Comparison of ENCODE assay signal across 1 cellular context in the genomic region with DNA sequence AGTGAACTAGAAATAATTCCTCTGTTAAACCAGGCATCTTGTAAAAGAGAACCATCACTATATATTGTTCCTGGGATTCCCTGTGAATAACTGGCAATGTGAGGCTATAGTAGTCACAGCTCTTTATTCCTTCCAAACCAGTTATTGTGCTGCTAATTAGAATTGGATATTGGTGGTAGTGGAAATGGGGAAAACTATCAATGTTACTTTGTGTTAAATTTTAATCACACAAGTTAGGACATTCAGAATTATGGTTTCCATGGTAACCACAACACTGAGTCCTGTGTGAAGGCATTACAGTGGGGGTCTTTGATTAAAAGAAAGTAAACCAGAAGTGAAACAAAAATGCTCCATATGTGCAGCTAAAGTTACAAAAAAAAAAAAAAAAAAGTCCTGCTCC.
TF ChIP-seq lines count a peak whose summit lies in the region.

No MANE protein-coding gene starts in this region.

TF ChIP-seq in GM23338, 12 proteins besides CTCF, POLR2A, EP300 and RAD21 (continued from another document):
- TF ChIP-seq, protein P1, sequence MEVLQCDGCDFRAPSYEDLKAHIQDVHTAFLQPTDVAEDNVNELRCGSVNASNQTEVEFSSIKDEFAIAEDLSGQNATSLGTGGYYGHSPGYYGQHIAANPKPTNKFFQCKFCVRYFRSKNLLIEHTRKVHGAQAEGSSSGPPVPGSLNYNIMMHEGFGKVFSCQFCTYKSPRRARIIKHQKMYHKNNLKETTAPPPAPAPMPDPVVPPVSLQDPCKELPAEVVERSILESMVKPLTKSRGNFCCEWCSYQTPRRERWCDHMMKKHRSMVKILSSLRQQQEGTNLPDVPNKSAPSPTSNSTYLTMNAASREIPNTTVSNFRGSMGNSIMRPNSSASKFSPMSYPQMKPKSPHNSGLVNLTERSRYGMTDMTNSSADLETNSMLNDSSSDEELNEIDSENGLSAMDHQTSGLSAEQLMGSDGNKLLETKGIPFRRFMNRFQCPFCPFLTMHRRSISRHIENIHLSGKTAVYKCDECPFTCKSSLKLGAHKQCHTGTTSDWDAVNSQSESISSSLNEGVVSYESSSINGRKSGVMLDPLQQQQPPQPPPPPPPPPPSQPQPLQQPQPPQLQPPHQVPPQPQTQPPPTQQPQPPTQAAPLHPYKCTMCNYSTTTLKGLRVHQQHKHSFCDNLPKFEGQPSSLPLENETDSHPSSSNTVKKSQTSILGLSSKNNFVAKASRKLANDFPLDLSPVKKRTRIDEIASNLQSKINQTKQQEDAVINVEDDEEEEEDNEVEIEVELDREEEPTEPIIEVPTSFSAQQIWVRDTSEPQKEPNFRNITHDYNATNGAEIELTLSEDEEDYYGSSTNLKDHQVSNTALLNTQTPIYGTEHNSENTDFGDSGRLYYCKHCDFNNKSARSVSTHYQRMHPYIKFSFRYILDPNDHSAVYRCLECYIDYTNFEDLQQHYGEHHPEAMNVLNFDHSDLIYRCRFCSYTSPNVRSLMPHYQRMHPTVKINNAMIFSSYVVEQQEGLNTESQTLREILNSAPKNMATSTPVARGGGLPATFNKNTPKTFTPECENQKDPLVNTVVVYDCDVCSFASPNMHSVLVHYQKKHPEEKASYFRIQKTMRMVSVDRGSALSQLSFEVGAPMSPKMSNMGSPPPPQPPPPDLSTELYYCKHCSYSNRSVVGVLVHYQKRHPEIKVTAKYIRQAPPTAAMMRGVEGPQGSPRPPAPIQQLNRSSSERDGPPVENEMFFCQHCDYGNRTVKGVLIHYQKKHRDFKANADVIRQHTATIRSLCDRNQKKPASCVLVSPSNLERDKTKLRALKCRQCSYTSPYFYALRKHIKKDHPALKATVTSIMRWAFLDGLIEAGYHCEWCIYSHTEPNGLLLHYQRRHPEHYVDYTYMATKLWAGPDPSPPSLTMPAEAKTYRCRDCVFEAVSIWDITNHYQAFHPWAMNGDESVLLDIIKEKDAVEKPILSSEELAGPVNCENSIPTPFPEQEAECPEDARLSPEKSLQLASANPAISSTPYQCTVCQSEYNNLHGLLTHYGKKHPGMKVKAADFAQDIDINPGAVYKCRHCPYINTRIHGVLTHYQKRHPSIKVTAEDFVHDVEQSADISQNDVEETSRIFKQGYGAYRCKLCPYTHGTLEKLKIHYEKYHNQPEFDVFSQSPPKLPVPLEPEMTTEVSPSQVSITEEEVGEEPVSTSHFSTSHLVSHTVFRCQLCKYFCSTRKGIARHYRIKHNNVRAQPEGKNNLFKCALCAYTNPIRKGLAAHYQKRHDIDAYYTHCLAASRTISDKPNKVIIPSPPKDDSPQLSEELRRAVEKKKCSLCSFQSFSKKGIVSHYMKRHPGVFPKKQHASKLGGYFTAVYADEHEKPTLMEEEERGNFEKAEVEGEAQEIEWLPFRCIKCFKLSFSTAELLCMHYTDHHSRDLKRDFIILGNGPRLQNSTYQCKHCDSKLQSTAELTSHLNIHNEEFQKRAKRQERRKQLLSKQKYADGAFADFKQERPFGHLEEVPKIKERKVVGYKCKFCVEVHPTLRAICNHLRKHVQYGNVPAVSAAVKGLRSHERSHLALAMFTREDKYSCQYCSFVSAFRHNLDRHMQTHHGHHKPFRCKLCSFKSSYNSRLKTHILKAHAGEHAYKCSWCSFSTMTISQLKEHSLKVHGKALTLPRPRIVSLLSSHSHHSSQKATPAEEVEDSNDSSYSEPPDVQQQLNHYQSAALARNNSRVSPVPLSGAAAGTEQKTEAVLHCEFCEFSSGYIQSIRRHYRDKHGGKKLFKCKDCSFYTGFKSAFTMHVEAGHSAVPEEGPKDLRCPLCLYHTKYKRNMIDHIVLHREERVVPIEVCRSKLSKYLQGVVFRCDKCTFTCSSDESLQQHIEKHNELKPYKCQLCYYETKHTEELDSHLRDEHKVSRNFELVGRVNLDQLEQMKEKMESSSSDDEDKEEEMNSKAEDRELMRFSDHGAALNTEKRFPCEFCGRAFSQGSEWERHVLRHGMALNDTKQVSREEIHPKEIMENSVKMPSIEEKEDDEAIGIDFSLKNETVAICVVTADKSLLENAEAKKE (CRISPR knock-in tag; IDR thresholded peaks at IDR 0.05): no peak
- TF ChIP-seq STAT1 (IDR thresholded peaks at IDR 0.05; ENCODE audit: unreplicated experiment): no peak
- TF ChIP-seq ZNF114 (CRISPR knock-in tag; IDR thresholded peaks at IDR 0.05): no peak
